Comparison of ENCODE assay signal across 10 cellular contexts in genomic region chr5:137497396-137498290, GRCh38. TPM values are rescaled to one million over a fixed set of nuclear protein-coding genes. Genes with fewer than 3 reads are reported as not detected.
DNase-seq lines count a peak whose midpoint lies in the region; ATAC-seq and TF ChIP-seq lines count a peak whose summit lies in the region.
"Had no signal": no experiment of that assay in that cellular context is flagged by ENCODE, and none has a peak within 500 bp of the region (broad histone marks: within the 10 kb centered on the region; RNA-seq: fewer than 3 reads in every experiment).

No MANE protein-coding gene starts in this region.

- no peak overlapping the region for H3K27ac ChIP-seq in mammary epithelial cell (ENCODE audit: insufficient read depth, low read depth, low read length)

- H4K20me1 ChIP-seq in mammary epithelial cell (ENCODE audit: insufficient read depth, low read length): no peaks in the 10 kb centered on the region

- no peaks in the 10 kb centered on the region for H3K79me2 ChIP-seq in mammary epithelial cell (ENCODE audit: insufficient read depth, low read length)

- H3K4me3 ChIP-seq in mammary epithelial cell (replicated peaks in 1 of 3; ENCODE audit: insufficient read depth in 1 of 3, low read depth in 2 of 3, low read length in 3 of 3): peak overlapping the region in 1 of 3 experiments; percentile 53

- ATAC-seq in GM21447 (IDR thresholded peaks at IDR 0.05; ENCODE audit: unreplicated experiment): no peak

- CTCF ChIA-PET in mammary epithelial cell (lab: Charles Lee; ENCODE audit: low non-redundant PET): interaction anchor here (0.9 kb wide), 1 partner anchor 177 kb away, joined by 13 read pairs; no protein-coding TSS in a partner anchor

- H3K9ac ChIP-seq in mammary epithelial cell (ENCODE audit: insufficient read depth, low read length): no peak overlapping the region

- H3K4me1 ChIP-seq in mammary epithelial cell (ENCODE audit: insufficient read depth, low read length): peaks cover 10% of the 10 kb centered on the region

- DNase-seq in SHP77 (lab: John Stamatoyannopoulos, UW): peak; percentile 26 to 42
- no peak for DNase-seq in SHP77 treated with DMSO at 0.1 percent for 48 hours (lab: John Stamatoyannopoulos, UW)
- DNase-seq in mammary epithelial cell: no peak
- DNase-seq in medulla oblongata (ENCODE audit: extremely low spot score): peak; percentile 48
- DNase-seq in ureter (ENCODE audit: low spot score): peak; percentile 55
- DNase-seq in occipital lobe (lab: John Stamatoyannopoulos, UW): no peak
- DNase-seq in stimulated activated CD4-positive, alpha-beta T cell treated with anti-CD3 and anti-CD28 coated beads, Interleukin-4, amount 100 ng/mL, for 24 hours: no peak
- DNase-seq: AML-193; stimulated activated CD4-positive, alpha-beta T cell treated with anti-CD3 and anti-CD28 coated beads, Interleukin-4, amount 100 ng/mL, for 4 hours had no signal

- dilution Hi-C loops in mammary epithelial cell (cut with HindIII; ENCODE audit: low sequenced_read_pairs): loop anchor here (10.0 kb wide), 1 partner anchor 173 kb away; no protein-coding TSS in a partner anchor

- no peaks in the 10 kb centered on the region for H3K9me3 ChIP-seq in mammary epithelial cell (replicated peaks; ENCODE audit: insufficient read depth, low read length)

- peak overlapping the region; percentile 82 for H2AFZ ChIP-seq in mammary epithelial cell (ENCODE audit: low read depth, low read length)

- H3K4me2 ChIP-seq in mammary epithelial cell (ENCODE audit: insufficient read depth, low read depth, low read length): peak overlapping the region; percentile 97

- intact Hi-C loops in mammary epithelial cell (cut with micrococcal nuclease): loop anchor here (2.0 kb wide), 2 partner anchors 297 to 423 kb away; no protein-coding TSS in a partner anchor

- peak in 1 of 2 donors; percentile 31 for TF ChIP-seq CTCF in mammary epithelial cell (conservative IDR thresholded peaks at IDR 0.05 in 1 of 2, IDR thresholded peaks at IDR 0.05 in 1 of 2; ENCODE audit: extremely low read depth in 1 of 2, insufficient read depth in 1 of 2, low read depth in 1 of 2, low read length in 2 of 2)

- H3K36me3 ChIP-seq in mammary epithelial cell (ENCODE audit: insufficient read depth, low read length): no peaks in the 10 kb centered on the region

- WGBS in mammary epithelial cell (ENCODE audit: low coverage, missing lambda C conversion rate): 87% methylated on average over 14 of the region's 22 CpGs

- BruUV-seq in mammary epithelial cell (replicated peaks; lab: Mats Ljungman, UMichigan): no TSS peak

- in situ Hi-C loops in mammary epithelial cell (cut with MboI; ENCODE audit: low sequenced_read_pairs in 2 of 2): loop anchor here in 1 of 2 donors (5.0 to 25.0 kb wide), 3 partner anchors 155 to 685 kb away; no protein-coding TSS in a partner anchor

- peaks cover 4% of the 10 kb centered on the region for H3K27me3 ChIP-seq in mammary epithelial cell (ENCODE audit: insufficient read depth, low read length)

RNA-seq across cellular contexts. Expression of gene SPOCK1, which starts 1.5 kb away (rescaled TPM):
- total RNA-seq in mammary epithelial cell (10 to 100 TPM; 13.3 to 14.9 TPM), ureter (15.6 TPM), occipital lobe (36.7 TPM)
- 7.3 TPM for polyA plus RNA-seq in mammary epithelial cell
- 19.4 TPM for polyA minus RNA-seq in mammary epithelial cell

Comparison
In these comparisons a context has a peak if more than half of its experiments do, and no peak if none do; other contexts are left out.
1. DNase-seq: peak in SHP77 (2 of 2), medulla oblongata (single experiment) and ureter (single experiment); none in SHP77 treated with DMSO at 0.1 percent for 48 hours (single experiment), mammary epithelial cell (single experiment), occipital lobe (single experiment) and stimulated activated CD4-positive, alpha-beta T cell treated with anti-CD3 and anti-CD28 coated beads, Interleukin-4, amount 100 ng/mL, for 24 hours (single experiment).